10 cellular contexts compared by ENCODE assay signal in the genomic region with DNA sequence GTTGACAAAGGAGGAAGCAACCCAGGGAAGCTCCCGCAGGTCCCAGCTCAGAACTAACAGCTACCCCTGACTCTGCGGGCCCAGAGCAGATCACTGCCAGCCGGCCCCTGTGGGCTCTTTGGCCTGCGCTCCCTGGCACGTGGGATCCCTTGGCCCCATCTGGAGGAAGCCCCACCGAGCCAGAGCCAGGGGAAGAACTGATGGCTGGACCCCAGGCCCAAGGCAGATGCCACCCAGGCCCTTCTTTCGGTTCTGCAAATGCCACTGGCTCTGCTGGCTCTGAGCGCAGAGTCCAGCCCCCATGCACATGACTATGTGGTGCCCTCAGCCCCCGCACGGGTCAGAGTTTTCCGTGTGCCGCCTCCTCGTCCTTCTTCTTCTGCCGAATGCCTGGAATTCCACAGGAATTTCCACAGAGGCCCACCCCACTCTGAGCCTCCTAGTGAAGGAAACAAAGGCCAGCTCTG. TPM values are rescaled to one million over a fixed set of nuclear protein-coding genes. Genes with fewer than 3 reads are reported as not detected.
DNase-seq lines count a peak whose midpoint lies in the region; ATAC-seq and TF ChIP-seq lines count a peak whose summit lies in the region.
"Had no signal": no experiment of that assay in that cellular context is flagged by ENCODE, and none has a peak within 500 bp of the region (broad histone marks: within the 10 kb centered on the region; RNA-seq: fewer than 3 reads in every experiment).

No MANE protein-coding gene starts in this region.

- no peaks in the 10 kb centered on the region for H3K27me3 ChIP-seq in osteoblast (ENCODE audit: insufficient read depth, low read length)
- no peaks in the 10 kb centered on the region for H3K27me3 ChIP-seq in GM23338 (ENCODE audit: insufficient read depth)

- no peaks in the 10 kb centered on the region for H4K20me1 ChIP-seq in osteoblast (ENCODE audit: insufficient read depth, low read length)
- no peaks in the 10 kb centered on the region for H4K20me1 ChIP-seq in GM23338 (replicated peaks; ENCODE audit: insufficient read depth)

- peaks cover 30% of the 10 kb centered on the region for H3K4me1 Mint-ChIP-seq in GM23338

- ATAC-seq in HG02852 (IDR thresholded peaks at IDR 0.05; ENCODE audit: unreplicated experiment) = no peak
- no peak for ATAC-seq in GM23338
- ATAC-seq in HG03469 (IDR thresholded peaks at IDR 0.05; ENCODE audit: unreplicated experiment) = no peak

- H3K79me2 ChIP-seq in osteoblast (ENCODE audit: insufficient read depth, low read length) (no peaks in the 10 kb centered on the region), GM23338 (replicated peaks; ENCODE audit: insufficient read depth) (no peaks in the 10 kb centered on the region)

- H3K9me3 Mint-ChIP-seq in GM23338 = no peaks in the 10 kb centered on the region; the same call in 2 of the 3 replicates

- H3K4me2 ChIP-seq in osteoblast (ENCODE audit: insufficient read depth, low read length) = peak overlapping the region; percentile 41
- no peak overlapping the region for H3K4me2 ChIP-seq in GM23338

- H3K4me3 ChIP-seq in osteoblast (ENCODE audit: insufficient read depth, low read length) = peak overlapping the region; percentile 13
- H3K4me3 ChIP-seq in GM23338 = no peak overlapping the region

- peaks cover 13% of the 10 kb centered on the region; the same call in 1 of the 2 replicates for H3F3A ChIP-seq in GM23338 (replicated peaks; ENCODE audit: low read depth)

- H3K27me3 Mint-ChIP-seq in GM23338 (ENCODE audit: insufficient read depth, low read depth, poor library complexity) = peaks cover 16% of the 10 kb centered on the region

- H3K27ac Mint-ChIP-seq in GM23338 = no peak overlapping the region

- no peak overlapping the region for H3K4me3 Mint-ChIP-seq in GM23338

- DNase-seq in AG08396 (ENCODE audit: low spot score) (peak; percentile 75), RPMI7951 (ENCODE audit: low read depth) (peak; percentile 56), foreskin melanocyte (peak; percentile 89), osteoblast (ENCODE audit: insufficient read length, low spot score, missing footprints) (peak; percentile 89), GM23338 (ENCODE audit: low spot score) (no peak), HuH-7.5 (ENCODE audit: low spot score) (no peak)
- DNase-seq: activated CD4-positive, alpha-beta T cell treated with anti-CD3 and anti-CD28 coated beads for 48 hours; NCI-H187 had no signal

- no peaks in the 10 kb centered on the region for H3K9me2 ChIP-seq in GM23338 (ENCODE audit: insufficient read depth)

- TF ChIP-seq CTCF in osteoblast (IDR thresholded peaks at IDR 0.05; ENCODE audit: extremely low read depth, low read depth, low read length) (no peak), GM23338 (conservative IDR thresholded peaks at IDR 0.05; ENCODE audit: low read depth in 2 of 2) (no peak)

- H3K4me1 ChIP-seq in osteoblast (ENCODE audit: insufficient read depth, low read length) = peaks cover 21% of the 10 kb centered on the region
- peaks cover 6% of the 10 kb centered on the region; the same call in 1 of the 2 replicates for H3K4me1 ChIP-seq in GM23338 (ENCODE audit: insufficient read depth)

- H3K27ac ChIP-seq in osteoblast (ENCODE audit: low read depth, low read length) (peak overlapping the region; percentile 95), GM23338 (ENCODE audit: low read depth) (no peak overlapping the region)

- H2AFZ ChIP-seq in osteoblast (ENCODE audit: low read length) (peak overlapping the region; percentile 91), GM23338 (no peak overlapping the region; the same call in 1 of the 2 replicates)

- no peaks in the 10 kb centered on the region for H3K9me3 ChIP-seq in osteoblast (ENCODE audit: low read depth, low read length)

- H3K36me3 Mint-ChIP-seq in GM23338 (ENCODE audit: low read depth) = no peaks in the 10 kb centered on the region

- no peaks in the 10 kb centered on the region for H3K36me3 ChIP-seq in osteoblast (ENCODE audit: insufficient read depth, low read length)
- H3K36me3 ChIP-seq in GM23338 (ENCODE audit: insufficient read depth) = no peaks in the 10 kb centered on the region

TF ChIP-seq in GM23338, 12 proteins besides CTCF, POLR2A, EP300 and RAD21 (continues in another document):
- TF ChIP-seq ZNF331 (CRISPR knock-in tag; IDR thresholded peaks at IDR 0.05; ENCODE audit: low read depth) (no peak), CREB1 (CRISPR knock-in tag; IDR thresholded peaks at IDR 0.05; ENCODE audit: low read depth) (no peak), EZH2 (IDR thresholded peaks at IDR 0.05; ENCODE audit: low read depth, unreplicated experiment) (no peak), EZH2phosphoT487 (IDR thresholded peaks at IDR 0.05; ENCODE audit: unreplicated experiment) (no peak), ETS1 (IDR thresholded peaks at IDR 0.05) (no peak), NANOG (IDR thresholded peaks at IDR 0.05; ENCODE audit: borderline replicate concordance) (no peak), JUNB (IDR thresholded peaks at IDR 0.05; ENCODE audit: unreplicated experiment) (no peak)
- TF ChIP-seq, protein P1, sequence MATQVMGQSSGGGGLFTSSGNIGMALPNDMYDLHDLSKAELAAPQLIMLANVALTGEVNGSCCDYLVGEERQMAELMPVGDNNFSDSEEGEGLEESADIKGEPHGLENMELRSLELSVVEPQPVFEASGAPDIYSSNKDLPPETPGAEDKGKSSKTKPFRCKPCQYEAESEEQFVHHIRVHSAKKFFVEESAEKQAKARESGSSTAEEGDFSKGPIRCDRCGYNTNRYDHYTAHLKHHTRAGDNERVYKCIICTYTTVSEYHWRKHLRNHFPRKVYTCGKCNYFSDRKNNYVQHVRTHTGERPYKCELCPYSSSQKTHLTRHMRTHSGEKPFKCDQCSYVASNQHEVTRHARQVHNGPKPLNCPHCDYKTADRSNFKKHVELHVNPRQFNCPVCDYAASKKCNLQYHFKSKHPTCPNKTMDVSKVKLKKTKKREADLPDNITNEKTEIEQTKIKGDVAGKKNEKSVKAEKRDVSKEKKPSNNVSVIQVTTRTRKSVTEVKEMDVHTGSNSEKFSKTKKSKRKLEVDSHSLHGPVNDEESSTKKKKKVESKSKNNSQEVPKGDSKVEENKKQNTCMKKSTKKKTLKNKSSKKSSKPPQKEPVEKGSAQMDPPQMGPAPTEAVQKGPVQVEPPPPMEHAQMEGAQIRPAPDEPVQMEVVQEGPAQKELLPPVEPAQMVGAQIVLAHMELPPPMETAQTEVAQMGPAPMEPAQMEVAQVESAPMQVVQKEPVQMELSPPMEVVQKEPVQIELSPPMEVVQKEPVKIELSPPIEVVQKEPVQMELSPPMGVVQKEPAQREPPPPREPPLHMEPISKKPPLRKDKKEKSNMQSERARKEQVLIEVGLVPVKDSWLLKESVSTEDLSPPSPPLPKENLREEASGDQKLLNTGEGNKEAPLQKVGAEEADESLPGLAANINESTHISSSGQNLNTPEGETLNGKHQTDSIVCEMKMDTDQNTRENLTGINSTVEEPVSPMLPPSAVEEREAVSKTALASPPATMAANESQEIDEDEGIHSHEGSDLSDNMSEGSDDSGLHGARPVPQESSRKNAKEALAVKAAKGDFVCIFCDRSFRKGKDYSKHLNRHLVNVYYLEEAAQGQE (IDR thresholded peaks at IDR 0.05; ENCODE audit: unreplicated experiment) = no peak

RNA-seq across cellular contexts. Expression of gene SNN, which starts 35.8 kb away (rescaled TPM):
- total RNA-seq in RPMI7951 (2014; rRNA removed; shearing (Covaris generic)) = 7.1 and 7.2 TPM in 2 replicates
- 13.0 and 13.8 TPM in 2 replicates for total RNA-seq in osteoblast
- 62.6 and 63.3 TPM in 2 replicates for total RNA-seq in GM23338 (2014; rRNA removed; shearing (Covaris generic))
- polyA plus RNA-seq in GM23338 (2016; fragmentation: Nextera tagmentation; extraction: Ambion mirVana) = 19.0 and 20.5 TPM in 2 replicates

RNA-seq across cellular contexts. Expression of gene LITAF, which starts 45.8 kb away (rescaled TPM):
- total RNA-seq in RPMI7951 (2014; rRNA removed; shearing (Covaris generic)) = 26.5 and 28.1 TPM in 2 replicates
- 33.3 and 38.6 TPM in 2 replicates for total RNA-seq in osteoblast
- total RNA-seq in GM23338 (2014; rRNA removed; shearing (Covaris generic)) = 131 and 139 TPM in 2 replicates
- 147 and 158 TPM in 2 replicates for polyA plus RNA-seq in GM23338 (2016; fragmentation: Nextera tagmentation; extraction: Ambion mirVana)

Comparison
In these comparisons a context has a peak if more than half of its experiments do, and no peak if none do; other contexts are left out.
1. DNase-seq: peak in AG08396 (single experiment), RPMI7951 (single experiment), foreskin melanocyte (single experiment) and osteoblast (single experiment); none in GM23338 (single experiment) and HuH-7.5 (single experiment).